24 cellular contexts compared by ENCODE assay signal in genomic region chr19:35887197-35887596, GRCh38. TPM values are rescaled to one million over a fixed set of nuclear protein-coding genes. Genes with fewer than 3 reads are reported as not detected.
DNase-seq lines count a peak whose midpoint lies in the region; ATAC-seq, FAIRE-seq and TF ChIP-seq lines count a peak whose summit lies in the region.
"Had no signal": no experiment of that assay in that cellular context is flagged by ENCODE, and none has a peak within 500 bp of the region (broad histone marks: within the 10 kb centered on the region; RNA-seq: fewer than 3 reads in every experiment).

No MANE protein-coding gene starts in this region.

- H3K27ac ChIP-seq in GM12878 (ENCODE audit: control insufficient read depth, insufficient read depth) (no peak overlapping the region), GM23338 (ENCODE audit: low read depth) (no peak overlapping the region)

- peak overlapping the region in 1 of 2 donors; percentile 25 for H3K4me3 Mint-ChIP-seq in stimulated activated naive B cell treated with anti-CD40 and anti-IgM and Interleukin-4, amounts not matched to agents 10 μg/mL and 1 μg/mL and 100 μg/mL, for 72 hours
- H3K4me3 Mint-ChIP-seq in GM23338 = no peak overlapping the region
- H3K4me3 Mint-ChIP-seq: CD4-positive, alpha-beta memory T cell had no signal

- TF ChIP-seq CTCF in GM12878 (IDR thresholded peaks at IDR 0.05 in 2 of 3, conservative IDR thresholded peaks at IDR 0.05 in 1 of 3; ENCODE audit: control insufficient read depth in 2 of 3, extremely low read depth in 1 of 3, insufficient read depth in 1 of 3, low read depth in 3 of 3, low read length in 3 of 3) = no peak
- TF ChIP-seq CTCF in GM23338 (conservative IDR thresholded peaks at IDR 0.05; ENCODE audit: low read depth in 2 of 2) = no peak

- H3K4me3 ChIP-seq in GM12878 = no peak overlapping the region
- H3K4me3 ChIP-seq in GM23338 = no peak overlapping the region
- H3K4me3 ChIP-seq: HAP-1 had no signal

- no peaks in the 10 kb centered on the region for H3F3A ChIP-seq in GM23338 (replicated peaks; ENCODE audit: low read depth)

- H3K4me1 Mint-ChIP-seq in stimulated activated naive B cell treated with anti-CD40 and anti-IgM and Interleukin-4, amounts not matched to agents 10 μg/mL and 1 μg/mL and 100 μg/mL, for 72 hours = peaks cover 31 to 59% of the 10 kb centered on the region in 2 donors
- H3K4me1 Mint-ChIP-seq in GM23338 = no peaks in the 10 kb centered on the region

- BruUV-seq in GM12878 (replicated peaks; lab: Mats Ljungman, UMichigan) = no TSS peak

- H2AFZ ChIP-seq in GM12878 (ENCODE audit: control insufficient read depth, low read depth, low read length) (no peak overlapping the region), GM23338 (no peak overlapping the region)

- H3K9me2 ChIP-seq in GM23338 (ENCODE audit: insufficient read depth) = no peaks in the 10 kb centered on the region

- in situ Hi-C loops in GM12878 (cut with MboI) = loop anchor here (5.0 kb wide), 1 partner anchor 45 kb away; no protein-coding TSS in a partner anchor

- H3K4me2 ChIP-seq in GM12878 (ENCODE audit: control insufficient read depth, insufficient read depth) (no peak overlapping the region), GM23338 (no peak overlapping the region)

- no peak overlapping the region for H3K9ac ChIP-seq in GM12878 (ENCODE audit: control insufficient read depth, insufficient read depth, low read length)

- no peak for TF ChIP-seq RAD21 in GM12878 (IDR thresholded peaks at IDR 0.05; ENCODE audit: insufficient read depth, low read depth, low read length)

- H3K27me3 Mint-ChIP-seq in stimulated activated naive B cell treated with anti-CD40 and anti-IgM and Interleukin-4, amounts not matched to agents 10 μg/mL and 1 μg/mL and 100 μg/mL, for 72 hours = no peaks in the 10 kb centered on the region
- peaks cover 13% of the 10 kb centered on the region for H3K27me3 Mint-ChIP-seq in GM23338 (ENCODE audit: insufficient read depth, low read depth, poor library complexity)
- H3K27me3 Mint-ChIP-seq: CD4-positive, alpha-beta memory T cell had no signal

- TF ChIP-seq POLR2A in GM12892 (IDR thresholded peaks at IDR 0.05; ENCODE audit: low read depth, low read length) = peak; percentile 48
- peak; percentile 23 for TF ChIP-seq POLR2A in GM19099 (IDR thresholded peaks at IDR 0.05; ENCODE audit: extremely low read depth, insufficient read length, low read depth)
- TF ChIP-seq POLR2A in GM12878 (IDR thresholded peaks at IDR 0.05; ENCODE audit: low read depth, low read length) = peak; percentile 59; the same call in 1 of the 2 replicates

- POLR2A ChIA-PET in GM12878 (lab: Charles Lee) = interaction anchor here (1.5 kb wide), 1 partner anchor 44 kb away, joined by 6 read pairs; no protein-coding TSS in a partner anchor

- CTCF ChIA-PET in GM12878 (lab: Yijun Ruan, JAX) = interaction anchor here (9.6 kb wide), 1 partner anchor 45 kb away, joined by 145 read pairs; no protein-coding TSS in a partner anchor

- SMC1A ChIA-PET in GM12878 (lab: Charles Lee; ENCODE audit: uncharacterized antibody, unreplicated experiment) = interaction anchor here (0.7 to 2.4 kb wide), 2 partner anchors 42 to 43 kb away, joined by 3 to 12 read pairs; no protein-coding TSS in a partner anchor

- FAIRE-seq in GM12892 (lab: Jason Lieb, UNC) (no peak), GM12878 (lab: Jason Lieb, UNC) (no peak)
- FAIRE-seq: G401.6 had no signal

- RAD21 ChIA-PET in GM12878 (lab: Charles Lee; ENCODE audit: unreplicated experiment) = interaction anchor here (0.9 kb wide), 1 partner anchor 45 kb away, joined by 3 read pairs; no protein-coding TSS in a partner anchor

- TF ChIP-seq EP300 in GM12878 (IDR thresholded peaks at IDR 0.05; ENCODE audit: borderline replicate concordance in 1 of 2, control insufficient read depth in 1 of 2, low read depth in 2 of 2, low read length in 2 of 2) = no peak

- H3K36me3 ChIP-seq in GM12878 (ENCODE audit: control insufficient read depth in 2 of 2, insufficient read depth in 2 of 2, low read length in 1 of 2) (peaks cover 19 to 24% of the 10 kb centered on the region in 2 experiments), GM23338 (ENCODE audit: insufficient read depth) (peaks cover 8% of the 10 kb centered on the region; the same call in 1 of the 2 replicates)

- peak overlapping the region; percentile 72 for H3K27ac Mint-ChIP-seq in stimulated activated naive B cell treated with anti-CD40 and anti-IgM and Interleukin-4, amounts not matched to agents 10 μg/mL and 1 μg/mL and 100 μg/mL, for 72 hours
- H3K27ac Mint-ChIP-seq in GM23338 = no peak overlapping the region

- ATAC-seq in GM12878 (no peak; the same call in 2 of the 3 replicates), GM23338 (no peak)
- ATAC-seq in stimulated activated naive B cell treated with anti-CD40 and anti-IgM and Interleukin-4, amounts not matched to agents 10 μg/mL and 1 μg/mL and 100 μg/mL, for 72 hours (replicated peaks) = no peak

- H3K36me3 Mint-ChIP-seq in stimulated activated naive B cell treated with anti-CD40 and anti-IgM and Interleukin-4, amounts not matched to agents 10 μg/mL and 1 μg/mL and 100 μg/mL, for 72 hours = peaks cover 46 to 59% of the 10 kb centered on the region in 2 donors
- H3K36me3 Mint-ChIP-seq in GM23338 (ENCODE audit: low read depth) = peaks cover 45% of the 10 kb centered on the region

- H3K4me1 ChIP-seq in GM12878 (ENCODE audit: control insufficient read depth, insufficient read depth, low read length) (no peaks in the 10 kb centered on the region), GM23338 (ENCODE audit: insufficient read depth) (no peaks in the 10 kb centered on the region)
- H3K4me1 ChIP-seq: HAP-1 had no signal

- DNase-seq in GM12892 (ENCODE audit: insufficient read length) = no peak
- DNase-seq in GM12878 (ENCODE audit: low read depth, low spot score) = no peak
- DNase-seq in stimulated activated naive B cell treated with anti-CD40 and anti-IgM and Interleukin-4, amounts not matched to agents 10 μg/mL and 1 μg/mL and 100 μg/mL, for 72 hours = no peak
- no peak for DNase-seq in NCI-H345 treated with DMSO at 0.1 percent for 48 hours (lab: John Stamatoyannopoulos, UW; ENCODE audit: unreplicated experiment)
- no peak for DNase-seq in GM23338 (ENCODE audit: low spot score)
- DNase-seq in activated gamma-delta T cell (lab: John Stamatoyannopoulos, UW) = no peak
- DNase-seq: C1 segment of cervical spinal cord; CD4-positive, alpha-beta memory T cell; COR-L47; GOT3; NCI-H1048; NCI-H1417; NCI-H1694; NCI-H2029 treated with DMSO at 0.1 percent for 48 hours; NCI-H526 treated with DMSO at 0.1 percent for 48 hours; RPMI8226; SHP77 had no signal

- intact Hi-C loops in GM12878 (cut with micrococcal nuclease; ENCODE audit: unreplicated experiment) = no loop called here

- peaks cover 4 to 5% of the 10 kb centered on the region in 2 donors for H3K9me3 Mint-ChIP-seq in stimulated activated naive B cell treated with anti-CD40 and anti-IgM and Interleukin-4, amounts not matched to agents 10 μg/mL and 1 μg/mL and 100 μg/mL, for 72 hours
- H3K9me3 Mint-ChIP-seq in GM23338 = no peaks in the 10 kb centered on the region
- H3K9me3 Mint-ChIP-seq: CD4-positive, alpha-beta memory T cell had no signal

- H3K27me3 ChIP-seq in GM12878 (replicated peaks in 1 of 2; ENCODE audit: control insufficient read depth in 2 of 2, insufficient read depth in 2 of 2, low read length in 1 of 2) (no peaks in the 10 kb centered on the region), GM23338 (ENCODE audit: insufficient read depth) (no peaks in the 10 kb centered on the region)

- 87% methylated on average over 5 of the region's 5 CpGs for WGBS in GM12878 (ENCODE audit: insufficient coverage, insufficient replicate concordance, low lambda C conversion rate, missing lambda C conversion rate)

- H3K9me3 ChIP-seq in GM12878 (replicated peaks; ENCODE audit: control insufficient read depth, insufficient read depth, low read length) = no peaks in the 10 kb centered on the region
- H3K9me3 ChIP-seq: HAP-1 had no signal

- H4K20me1 ChIP-seq in GM12878 (ENCODE audit: control insufficient read depth, insufficient read depth) (peaks cover 3% of the 10 kb centered on the region; the same call in 1 of the 2 replicates), GM23338 (replicated peaks; ENCODE audit: insufficient read depth) (peaks cover 4% of the 10 kb centered on the region; the same call in 1 of the 2 replicates)

- H3K79me2 ChIP-seq in GM12878 (ENCODE audit: control insufficient read depth, insufficient read depth, low read length) = no peaks in the 10 kb centered on the region
- no peaks in the 10 kb centered on the region for H3K79me2 ChIP-seq in GM23338 (replicated peaks; ENCODE audit: insufficient read depth)

RNA-seq across cellular contexts. Expression of gene NFKBID, which starts 13.1 kb away (rescaled TPM):
- 17.1 TPM for polyA plus RNA-seq in GM12892 (2012; ENCODE audit: missing spikeins)
- 84.8 and 94.2 TPM in 2 replicates for total RNA-seq in GM12878 (2013; cell fraction: nucleolus; rRNA removed)
- total RNA-seq in GM12878 (2014; rRNA removed) (32.0 and 36.3 TPM in 2 replicates), GM12878 (2014; rRNA removed; fragmentation: Illumina TruSeq; extraction: Trizol) (13.4 and 13.8 TPM in 2 replicates), GM12878 (2021) (30.3 and 36.9 TPM in 2 replicates)
- polyA plus RNA-seq in GM12878 (2011; ENCODE audit: low read depth) = 30.6 TPM
- polyA plus RNA-seq in GM12878 (2011; rRNA removed) (5.9 and 12.3 TPM in 2 replicates), GM12878 (2014; fragmentation: Illumina TruSeq; extraction: Trizol) (18.0 and 25.1 TPM in 2 replicates), GM12878 (2014; fragmentation: Nextera tagmentation; extraction: Ambion mirVana) (1 to 10 TPM; 3.0 to 3.8 TPM), GM12878 (2014; rRNA removed) (46.7 and 53.3 TPM in 2 replicates), GM12878 (2016; fragmentation: Nextera tagmentation; extraction: Ambion mirVana) (10 to 100 TPM; 16.6 to 19.5 TPM), GM23338 (2016; fragmentation: Nextera tagmentation; extraction: Ambion mirVana) (10.5 and 12.1 TPM in 2 replicates)
- 19.8 and 22.3 TPM in 2 replicates for polyA plus RNA-seq in GM12878 (2011; cell fraction: cytosol; rRNA removed)
- polyA plus RNA-seq in GM12878 (2011; cell fraction: nucleus; rRNA removed) = 130 and 132 TPM in 2 replicates
- polyA plus RNA-seq in GM12878 (2012) = 28.7 and 39.4 TPM in 2 replicates
- polyA minus RNA-seq in GM12878 (2011; rRNA and poly(A)+ RNA removed) = 15.9 and 34.7 TPM in 2 replicates
- 9.9 and 10.3 TPM in 2 replicates for polyA minus RNA-seq in GM12878 (2011; cell fraction: cytosol; rRNA and poly(A)+ RNA removed)
- 56.5 and 78.1 TPM in 2 replicates for polyA minus RNA-seq in GM12878 (2011; cell fraction: nucleus; rRNA and poly(A)+ RNA removed)
- 8.7 and 15.7 TPM in 2 replicates for total RNA-seq in GM23338 (2014; rRNA removed; shearing (Covaris generic))

RNA-seq across cellular contexts. Expression of gene HCST, which starts 15.1 kb away (rescaled TPM):
- 16.9 TPM for polyA plus RNA-seq in GM12892 (2012; ENCODE audit: missing spikeins)
- 2.4 and 3.4 TPM in 2 replicates for total RNA-seq in GM12878 (2013; cell fraction: nucleolus; rRNA removed)
- total RNA-seq in GM12878 (2014; rRNA removed) (27.3 and 33.3 TPM in 2 replicates), GM12878 (2014; rRNA removed; fragmentation: Illumina TruSeq; extraction: Trizol) (25.5 and 26.1 TPM in 2 replicates), GM12878 (2021) (28.6 and 30.7 TPM in 2 replicates)
- polyA plus RNA-seq in GM12878 (2011; ENCODE audit: low read depth) = 203 TPM
- polyA plus RNA-seq in GM12878 (2011; rRNA removed) (9.8 and 13.3 TPM in 2 replicates), GM12878 (2014; fragmentation: Illumina TruSeq; extraction: Trizol) (3.0 and 7.5 TPM in 2 replicates), GM12878 (2014; fragmentation: Nextera tagmentation; extraction: Ambion mirVana) (10 to 100 TPM; 34.0 to 40.4 TPM), GM12878 (2014; rRNA removed) (79.6 and 82.0 TPM in 2 replicates), GM12878 (2016; fragmentation: Nextera tagmentation; extraction: Ambion mirVana) (10 to 100 TPM; 41.9 to 48.2 TPM), GM23338 (2016; fragmentation: Nextera tagmentation; extraction: Ambion mirVana) (2.1 and 6.7 TPM in 2 replicates)
- 33.0 and 45.1 TPM in 2 replicates for polyA plus RNA-seq in GM12878 (2011; cell fraction: cytosol; rRNA removed)
- 9.7 and 15.3 TPM in 2 replicates for polyA plus RNA-seq in GM12878 (2011; cell fraction: nucleus; rRNA removed)
- polyA plus RNA-seq in GM12878 (2012) = 51.7 and 80.9 TPM in 2 replicates
- 23.0 and 67.9 TPM in 2 replicates for polyA minus RNA-seq in GM12878 (2011; rRNA and poly(A)+ RNA removed)
- polyA minus RNA-seq in GM12878 (2011; cell fraction: cytosol; rRNA and poly(A)+ RNA removed) = 10.2 and 17.3 TPM in 2 replicates
- 3.0 and 7.3 TPM in 2 replicates for polyA minus RNA-seq in GM12878 (2011; cell fraction: nucleus; rRNA and poly(A)+ RNA removed)
- not detected in 2 replicates for total RNA-seq in GM23338 (2014; rRNA removed; shearing (Covaris generic))
- total RNA-seq: HT-29, NCI-H460, SK-MEL-5 had no signal

RNA-seq across cellular contexts. Expression of gene APLP1, which starts 18.8 kb away (rescaled TPM):
- 0.53 TPM for polyA plus RNA-seq in GM12892 (2012; ENCODE audit: missing spikeins)
- 0.23 and 0.47 TPM in 2 replicates for total RNA-seq in GM12878 (2013; cell fraction: nucleolus; rRNA removed)
- total RNA-seq in GM12878 (2014; rRNA removed) (1.0 and 1.9 TPM in 2 replicates), GM12878 (2014; rRNA removed; fragmentation: Illumina TruSeq; extraction: Trizol) (0.45 TPM in 1 of 2 replicates, not detected in the other), GM12878 (2021) (0.51 and 1.5 TPM in 2 replicates)
- 1.2 TPM for polyA plus RNA-seq in GM12878 (2011; ENCODE audit: low read depth)
- polyA plus RNA-seq in GM12878 (2011; rRNA removed) (1.3 and 2.2 TPM in 2 replicates), GM12878 (2014; fragmentation: Illumina TruSeq; extraction: Trizol) (0.91 TPM in 1 of 2 replicates, not detected in the other), GM12878 (2014; fragmentation: Nextera tagmentation; extraction: Ambion mirVana) (under 1 TPM in 1 of 2 experiments, not detected in 1; 0.07 TPM), GM12878 (2014; rRNA removed) (0.62 and 0.83 TPM in 2 replicates), GM12878 (2016; fragmentation: Nextera tagmentation; extraction: Ambion mirVana) (1 to 10 TPM; 1.2 to 1.8 TPM), GM23338 (2016; fragmentation: Nextera tagmentation; extraction: Ambion mirVana) (36.0 and 39.0 TPM in 2 replicates)
- polyA plus RNA-seq in GM12878 (2011; cell fraction: cytosol; rRNA removed) = 1.5 and 1.8 TPM in 2 replicates
- polyA plus RNA-seq in GM12878 (2011; cell fraction: nucleus; rRNA removed) = 5.1 and 5.7 TPM in 2 replicates
- 1.5 and 1.7 TPM in 2 replicates for polyA plus RNA-seq in GM12878 (2012)
- 1.3 and 6.9 TPM in 2 replicates for polyA minus RNA-seq in GM12878 (2011; rRNA and poly(A)+ RNA removed)
- polyA minus RNA-seq in GM12878 (2011; cell fraction: cytosol; rRNA and poly(A)+ RNA removed) = 1.3 and 1.5 TPM in 2 replicates
- polyA minus RNA-seq in GM12878 (2011; cell fraction: nucleus; rRNA and poly(A)+ RNA removed) = 1.7 and 1.9 TPM in 2 replicates
- 28.2 and 30.2 TPM in 2 replicates for total RNA-seq in GM23338 (2014; rRNA removed; shearing (Covaris generic))
- total RNA-seq: CD4-positive, alpha-beta memory T cell had no signal

RNA-seq across cellular contexts. Expression of gene TYROBP, which starts 20.9 kb away (rescaled TPM):
- not detected for polyA plus RNA-seq in GM12892 (2012; ENCODE audit: missing spikeins)
- not detected in 2 replicates for total RNA-seq in GM12878 (2013; cell fraction: nucleolus; rRNA removed)
- total RNA-seq in GM12878 (2014; rRNA removed) (0.44 and 0.62 TPM in 2 replicates), GM12878 (2014; rRNA removed; fragmentation: Illumina TruSeq; extraction: Trizol) (0.36 and 0.41 TPM in 2 replicates), GM12878 (2021) (0.40 and 0.54 TPM in 2 replicates)
- polyA plus RNA-seq in GM12878 (2011; ENCODE audit: low read depth) = not detected
- polyA plus RNA-seq in GM12878 (2011; rRNA removed) (not detected in 2 replicates), GM12878 (2014; fragmentation: Illumina TruSeq; extraction: Trizol) (0.78 TPM in 1 of 2 replicates, not detected in the other), GM12878 (2014; fragmentation: Nextera tagmentation; extraction: Ambion mirVana) (under 1 TPM in 1 of 2 experiments, not detected in 1; 0.33 TPM), GM12878 (2014; rRNA removed) (1.4 and 2.4 TPM in 2 replicates), GM12878 (2016; fragmentation: Nextera tagmentation; extraction: Ambion mirVana) (under 1 TPM; 0.54 to 0.62 TPM), GM23338 (2016; fragmentation: Nextera tagmentation; extraction: Ambion mirVana) (0.99 TPM in 1 of 2 replicates, not detected in the other)
- polyA plus RNA-seq in GM12878 (2011; cell fraction: cytosol; rRNA removed) = 0.27 TPM in 1 of 2 replicates, not detected in the other
- not detected in 2 replicates for polyA plus RNA-seq in GM12878 (2011; cell fraction: nucleus; rRNA removed)
- not detected in 2 replicates for polyA plus RNA-seq in GM12878 (2012)
- not detected in 2 replicates for polyA minus RNA-seq in GM12878 (2011; rRNA and poly(A)+ RNA removed)
- polyA minus RNA-seq in GM12878 (2011; cell fraction: cytosol; rRNA and poly(A)+ RNA removed) = not detected in 2 replicates
- polyA minus RNA-seq in GM12878 (2011; cell fraction: nucleus; rRNA and poly(A)+ RNA removed) = not detected in 2 replicates
- total RNA-seq in GM23338 (2014; rRNA removed; shearing (Covaris generic)) = not detected in 2 replicates
- total RNA-seq: A673, HT-29, SK-MEL-5 had no signal

RNA-seq across cellular contexts. Expression of gene KIRREL2, which starts 30.5 kb away (rescaled TPM):
- polyA plus RNA-seq in GM12892 (2012; ENCODE audit: missing spikeins) = 0.19 TPM
- total RNA-seq in GM12878 (2013; cell fraction: nucleolus; rRNA removed) = 0.39 and 0.69 TPM in 2 replicates
- total RNA-seq in GM12878 (2014; rRNA removed) = not detected in 2 replicates
- total RNA-seq in GM12878 (2014; rRNA removed; fragmentation: Illumina TruSeq; extraction: Trizol) = not detected in 2 replicates
- not detected in 2 replicates for total RNA-seq in GM12878 (2021)
- not detected for polyA plus RNA-seq in GM12878 (2011; ENCODE audit: low read depth)
- polyA plus RNA-seq in GM12878 (2011; rRNA removed) = 0.03 TPM in 1 of 2 replicates, not detected in the other
- 0.05 and 0.10 TPM in 2 replicates for polyA plus RNA-seq in GM12878 (2011; cell fraction: cytosol; rRNA removed)
- polyA plus RNA-seq in GM12878 (2011; cell fraction: nucleus; rRNA removed) = 0.12 and 0.24 TPM in 2 replicates
- 0.07 and 0.18 TPM in 2 replicates for polyA plus RNA-seq in GM12878 (2012)
- 0.08 TPM in 1 of 2 replicates, not detected in the other for polyA plus RNA-seq in GM12878 (2014; fragmentation: Illumina TruSeq; extraction: Trizol)
- polyA plus RNA-seq in GM12878 (2014; fragmentation: Nextera tagmentation; extraction: Ambion mirVana) = not detected
- polyA plus RNA-seq in GM12878 (2014; rRNA removed) = 0.06 TPM in 1 of 2 replicates, not detected in the other
- polyA plus RNA-seq in GM12878 (2016; fragmentation: Nextera tagmentation; extraction: Ambion mirVana) = not detected
- polyA minus RNA-seq in GM12878 (2011; rRNA and poly(A)+ RNA removed) = 0.10 TPM in 1 of 2 replicates, not detected in the other
- not detected in 2 replicates for polyA minus RNA-seq in GM12878 (2011; cell fraction: cytosol; rRNA and poly(A)+ RNA removed)
- 0.12 TPM in 1 of 2 replicates, not detected in the other for polyA minus RNA-seq in GM12878 (2011; cell fraction: nucleus; rRNA and poly(A)+ RNA removed)
- 9.9 and 13.1 TPM in 2 replicates for total RNA-seq in GM23338 (2014; rRNA removed; shearing (Covaris generic))
- polyA plus RNA-seq in GM23338 (2016; fragmentation: Nextera tagmentation; extraction: Ambion mirVana) = 3.6 and 3.8 TPM in 2 replicates
- total RNA-seq: CD4-positive, alpha-beta memory T cell; HT-29 had no signal
